ENCODE assay signal across 3 cellular contexts in the genomic region with DNA sequence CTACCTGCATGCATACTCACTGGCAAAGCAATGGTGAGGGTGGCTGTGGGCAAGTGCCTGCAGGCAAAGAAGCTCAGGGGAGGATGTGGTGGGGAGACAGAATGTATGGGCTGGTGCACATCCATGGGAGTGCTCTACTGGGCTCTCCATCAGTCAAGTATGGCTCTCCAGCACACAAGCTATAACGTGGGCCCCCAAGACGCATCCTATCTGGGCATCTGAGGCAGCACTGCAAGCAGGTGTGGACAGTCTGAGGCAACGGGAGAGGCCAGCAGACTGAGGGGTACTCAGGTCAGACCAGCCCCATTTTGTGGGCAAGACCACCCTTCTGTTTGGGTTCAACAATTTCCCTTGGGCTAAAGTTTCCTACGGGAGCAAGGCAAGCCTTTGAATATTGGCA.
"Had no signal": no experiment of that assay in that cellular context is flagged by ENCODE, and none has a peak within 500 bp of the region (broad histone marks: within the 10 kb centered on the region; RNA-seq: fewer than 3 reads in every experiment).

No MANE protein-coding gene starts in this region.

- DNase-seq: GDM1, GF-D8 had no signal

- ATAC-seq: GM12878 had no signal
